11 cellular contexts compared by ENCODE assay signal in the genomic region with DNA sequence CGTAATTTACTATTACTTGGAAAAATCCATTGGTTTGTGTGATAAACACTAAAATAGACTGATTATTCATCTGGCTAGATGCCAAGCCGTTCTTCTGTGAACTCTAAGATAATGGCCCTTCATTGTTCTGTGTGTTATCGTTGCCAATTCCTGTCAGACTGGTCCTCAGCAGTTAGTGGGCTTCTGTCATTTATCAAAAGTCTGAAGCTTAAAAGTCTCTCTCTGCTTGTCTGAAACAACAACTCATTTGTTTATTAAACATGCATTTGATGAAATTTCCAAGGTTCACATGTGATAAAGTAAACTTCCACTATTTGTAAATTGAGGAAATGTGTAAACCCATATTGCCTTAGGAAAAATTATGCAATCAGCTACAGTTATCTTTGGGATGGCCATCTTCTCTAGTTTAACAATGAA. TPM values are rescaled to one million over a fixed set of nuclear protein-coding genes. Genes with fewer than 3 reads are reported as not detected.
DNase-seq lines count a peak whose midpoint lies in the region; ATAC-seq, FAIRE-seq and TF ChIP-seq lines count a peak whose summit lies in the region.
"Had no signal": no experiment of that assay in that cellular context is flagged by ENCODE, and none has a peak within 500 bp of the region (broad histone marks: within the 10 kb centered on the region; RNA-seq: fewer than 3 reads in every experiment).

No MANE protein-coding gene starts in this region.

- intact Hi-C loops in HepG2 (cut with micrococcal nuclease; ENCODE audit: unreplicated experiment) = no loop called here
- intact Hi-C loops in CD4-positive, alpha-beta T cell (cut with DNase I, micrococcal nuclease) = no loop called here

- no peak for DNase-seq in HepG2 (ENCODE audit: low spot score)
- DNase-seq in OCI-M2 (lab: John Stamatoyannopoulos, UW; ENCODE audit: unreplicated experiment) = peak; percentile 37
- peak; percentile 44 for DNase-seq in fibroblast of villous mesenchyme (ENCODE audit: low read depth)
- DNase-seq in CD4-positive, alpha-beta T cell = no peak
- no peak for DNase-seq in MG63
- DNase-seq: stimulated activated CD4-positive, alpha-beta T cell treated with anti-CD3 and anti-CD28 coated beads, Interleukin-12 subunit alpha, Interleukin-12 subunit beta, amount 100 ng/mL, for 4 hours had no signal

- no peak overlapping the region for H3K4me2 ChIP-seq in HepG2 (ENCODE audit: low read depth, low read length)

- TF ChIP-seq CTCF in liver (IDR thresholded peaks at IDR 0.05; ENCODE audit: low read depth, low read length, missing input control) (no peak), HepG2 (CRISPR knock-in tag; IDR thresholded peaks at IDR 0.05) (no peak), fibroblast of villous mesenchyme (IDR thresholded peaks at IDR 0.05; ENCODE audit: insufficient read depth, low read depth, low read length) (no peak)
- no peak for TF ChIP-seq CTCF in CD4-positive, alpha-beta T cell (IDR thresholded peaks at IDR 0.05)

- H3K4me1 Mint-ChIP-seq in CD4-positive, alpha-beta T cell (ENCODE audit: low read depth) = no peaks in the 10 kb centered on the region

- no peak for TF ChIP-seq POLR2A in HepG2 (IDR thresholded peaks at IDR 0.05; ENCODE audit: insufficient read depth in 1 of 2, low read depth in 2 of 2, low read length in 2 of 2)

- POLR2A ChIA-PET in HepG2 (lab: Yijun Ruan, JAX) = no interaction called here
- POLR2A ChIA-PET in CD4-positive, alpha-beta T cell (lab: Charles Lee) = no interaction called here

- WGBS in liver = 48% methylated on average over 3 of the region's 3 CpGs
- WGBS in HepG2 (ENCODE audit: low lambda C conversion rate) = 24% methylated on average over 3 of the region's 3 CpGs

- TF ChIP-seq EP300 in HepG2 (IDR thresholded peaks at IDR 0.05; ENCODE audit: low read depth in 2 of 2, low read length in 2 of 2) (no peak), HepG2 (CRISPR knock-in tag; IDR thresholded peaks at IDR 0.05; ENCODE audit: borderline replicate concordance) (no peak)

- H3K4me1 ChIP-seq in liver (ENCODE audit: control insufficient read depth in 4 of 4, insufficient read depth in 4 of 4, low read length in 3 of 4) (no peaks in the 10 kb centered on the region), HepG2 (ENCODE audit: insufficient read depth, low read length) (peaks cover 25% of the 10 kb centered on the region)

- H3K27ac Mint-ChIP-seq in CD4-positive, alpha-beta T cell = no peak overlapping the region
- H3K27ac Mint-ChIP-seq: dendritic cell treated with granulocyte-macrophage colony-stimulating factor and Interleukin-4, amounts not matched to agents 40 ng/mL and 50 ng/mL, for 4 days had no signal

- H3K36me3 ChIP-seq in liver (ENCODE audit: control insufficient read depth in 4 of 4, insufficient read depth in 3 of 4, low read depth in 1 of 4, low read length in 3 of 4) = no peaks in the 10 kb centered on the region
- no peaks in the 10 kb centered on the region for H3K36me3 ChIP-seq in HepG2 (replicated peaks in 1 of 2; ENCODE audit: control insufficient read depth in 1 of 2, insufficient read depth in 2 of 2, low read length in 2 of 2)
- no peaks in the 10 kb centered on the region for H3K36me3 ChIP-seq in MG63

- TF ChIP-seq RAD21 in liver (IDR thresholded peaks at IDR 0.05) (no peak), HepG2 (CRISPR knock-in tag; IDR thresholded peaks at IDR 0.05) (no peak)

- H3K27me3 ChIP-seq in liver (ENCODE audit: control insufficient read depth in 4 of 4, insufficient read depth in 4 of 4, low read length in 3 of 4) = no peaks in the 10 kb centered on the region
- H3K27me3 ChIP-seq in HepG2 (ENCODE audit: control insufficient read depth in 1 of 2, insufficient read depth in 2 of 2, low read length in 2 of 2) = peaks cover 0 to 6% of the 10 kb centered on the region in 2 experiments; a peak in 1 of 5 replicates
- no peaks in the 10 kb centered on the region for H3K27me3 ChIP-seq in CD4-positive, alpha-beta T cell (ENCODE audit: control insufficient read depth, insufficient read depth, low read length)
- no peaks in the 10 kb centered on the region for H3K27me3 ChIP-seq in MG63

- ATAC-seq in HepG2 (no peak), GM19023 (IDR thresholded peaks at IDR 0.05; ENCODE audit: unreplicated experiment) (no peak), HG03045 (IDR thresholded peaks at IDR 0.05; ENCODE audit: unreplicated experiment) (no peak)
- ATAC-seq in CD4-positive, alpha-beta T cell (ENCODE audit: poor library complexity) = no peak

- no peak overlapping the region for H3K27ac ChIP-seq in liver (ENCODE audit: low read depth in 1 of 2, low read length in 2 of 2)
- H3K27ac ChIP-seq in HepG2 (ENCODE audit: extremely low read length, insufficient read depth, low read length) = no peak overlapping the region
- H3K27ac ChIP-seq in CD4-positive, alpha-beta T cell (ENCODE audit: low read depth, low read length) = no peak overlapping the region

- H3K4me3 Mint-ChIP-seq in CD4-positive, alpha-beta T cell = no peak overlapping the region
- H3K4me3 Mint-ChIP-seq: dendritic cell treated with granulocyte-macrophage colony-stimulating factor and Interleukin-4, amounts not matched to agents 40 ng/mL and 50 ng/mL, for 4 days had no signal

- H3K9ac ChIP-seq in liver (ENCODE audit: low read depth in 1 of 2, low read length in 2 of 2) (no peak overlapping the region), HepG2 (ENCODE audit: insufficient read depth, low read depth, low read length) (no peak overlapping the region)

- CTCF ChIA-PET in HepG2 (lab: Yijun Ruan, JAX; ENCODE audit: low intra/inter-chr PET ratio, low total read pairs) = no interaction called here
- CTCF ChIA-PET in CD4-positive, alpha-beta T cell (lab: Charles Lee) = no interaction called here

- H3K9me3 Mint-ChIP-seq in CD4-positive, alpha-beta T cell = no peaks in the 10 kb centered on the region
- H3K9me3 Mint-ChIP-seq: dendritic cell treated with granulocyte-macrophage colony-stimulating factor and Interleukin-4, amounts not matched to agents 40 ng/mL and 50 ng/mL, for 4 days had no signal

- no peaks in the 10 kb centered on the region for H3K27me3 Mint-ChIP-seq in CD4-positive, alpha-beta T cell
- H3K27me3 Mint-ChIP-seq: dendritic cell treated with granulocyte-macrophage colony-stimulating factor and Interleukin-4, amounts not matched to agents 40 ng/mL and 50 ng/mL, for 4 days had no signal

- in situ Hi-C loops in HepG2 (cut with HindIII; ENCODE audit: extremely low pct_ligation_motif_present, low pct_unique_long_range_greater_than_20kb) = no loop called here

- H3K9me3 ChIP-seq in liver (ENCODE audit: control insufficient read depth in 4 of 4, low read length in 3 of 4) (no peaks in the 10 kb centered on the region), HepG2 (ENCODE audit: low read length) (no peaks in the 10 kb centered on the region), MG63 (no peaks in the 10 kb centered on the region)
- H3K9me3 ChIP-seq in CD4-positive, alpha-beta T cell (ENCODE audit: control insufficient read depth, low read length) = no peaks in the 10 kb centered on the region

- H4K20me1 ChIP-seq in HepG2 (ENCODE audit: insufficient read depth, low read length) = no peaks in the 10 kb centered on the region

- no peaks in the 10 kb centered on the region for H3K79me2 ChIP-seq in HepG2 (ENCODE audit: insufficient read depth, low read length)

- BruUV-seq in HepG2 (replicated peaks; lab: Mats Ljungman, UMichigan) = no TSS peak

- no peak overlapping the region for H3K4me3 ChIP-seq in liver (ENCODE audit: low read depth in 1 of 3, low read length in 3 of 3)
- H3K4me3 ChIP-seq in HepG2 (replicated peaks in 1 of 3; ENCODE audit: insufficient read depth in 1 of 3, low read depth in 2 of 3, low read length in 3 of 3) = no peak overlapping the region
- H3K4me3 ChIP-seq in fibroblast of villous mesenchyme (ENCODE audit: low read depth, low read length) = no peak overlapping the region
- H3K4me3 ChIP-seq in MG63 = no peak overlapping the region

- FAIRE-seq in HepG2 (lab: Jason Lieb, UNC) = no peak
- FAIRE-seq: GM18507 had no signal

- H2AFZ ChIP-seq in HepG2 (ENCODE audit: low read length) = no peak overlapping the region

- H3K36me3 Mint-ChIP-seq in CD4-positive, alpha-beta T cell (ENCODE audit: low read depth) = no peaks in the 10 kb centered on the region

TF ChIP-seq in liver, 16 proteins besides CTCF, POLR2A, EP300 and RAD21:
- TF ChIP-seq EGR1 (IDR thresholded peaks at IDR 0.05; ENCODE audit: low read depth in 2 of 2) (no peak), NR2F2 (IDR thresholded peaks at IDR 0.05) (peak; percentile 32)

RNA-seq across cellular contexts. Expression of gene RDX, which starts 21.1 kb away (rescaled TPM):
- total RNA-seq in liver = 10 to 100 TPM; 49.1 to 58.7 TPM
- 100 to 1,000 TPM in 1 of 2 donors, 10 to 100 TPM in 1; 19.9 to 116 TPM for polyA plus RNA-seq in liver
- 63.1 and 93.4 TPM in 2 replicates for total RNA-seq in HepG2 (2016; rRNA removed; fragmentation: Illumina TruSeq; extraction: Trizol)
- total RNA-seq in HepG2 (2016; cell fraction: cytosol; rRNA removed; fragmentation: Illumina TruSeq; extraction: Trizol; ENCODE audit: low read depth) = 6.5 and 8.1 TPM in 2 replicates
- 58.8 and 76.9 TPM in 2 replicates for total RNA-seq in HepG2 (2016; cell fraction: insoluble cytoplasmic fraction; rRNA removed; fragmentation: Illumina TruSeq; extraction: Trizol)
- 20.6 and 25.7 TPM in 2 replicates for total RNA-seq in HepG2 (2016; cell fraction: membrane; rRNA removed; fragmentation: Illumina TruSeq; extraction: Trizol)
- 32.3 and 40.7 TPM in 2 replicates for total RNA-seq in HepG2 (2016; cell fraction: nucleus; rRNA removed; fragmentation: Illumina TruSeq; extraction: Trizol)
- 12.7 and 20.7 TPM in 2 replicates for polyA plus RNA-seq in HepG2 (2011; rRNA removed)
- 7.4 and 9.4 TPM in 2 replicates for polyA plus RNA-seq in HepG2 (2011; cell fraction: cytosol; rRNA removed)
- polyA plus RNA-seq in HepG2 (2011; cell fraction: nucleus; rRNA removed) = 5.0 and 8.0 TPM in 2 replicates
- 41.4 and 47.6 TPM in 2 replicates for polyA plus RNA-seq in HepG2 (2012)
- 3.3 and 3.9 TPM in 2 replicates for polyA plus RNA-seq in HepG2 (2016; cell fraction: cytosol; fragmentation: Illumina TruSeq; extraction: Trizol; ENCODE audit: low read depth)
- 55.3 and 66.3 TPM in 2 replicates for polyA plus RNA-seq in HepG2 (2016; cell fraction: insoluble cytoplasmic fraction; fragmentation: Illumina TruSeq; extraction: Trizol; ENCODE audit: low read depth)
- 8.9 and 11.8 TPM in 2 replicates for polyA plus RNA-seq in HepG2 (2016; cell fraction: membrane; fragmentation: Illumina TruSeq; extraction: Trizol; ENCODE audit: low read depth)
- 25.6 and 30.3 TPM in 2 replicates for polyA plus RNA-seq in HepG2 (2016; cell fraction: nucleus; fragmentation: Illumina TruSeq; extraction: Trizol; ENCODE audit: insufficient read depth, low read depth)
- 16.4 and 35.5 TPM in 2 replicates for polyA minus RNA-seq in HepG2 (2011; rRNA and poly(A)+ RNA removed; ENCODE audit: low replicate concordance)
- 38.8 and 46.6 TPM in 2 replicates for polyA minus RNA-seq in HepG2 (2011; cell fraction: cytosol; rRNA and poly(A)+ RNA removed)
- 29.5 and 31.2 TPM in 2 replicates for polyA minus RNA-seq in HepG2 (2011; cell fraction: nucleus; rRNA and poly(A)+ RNA removed)
- 62.8 and 84.2 TPM in 2 replicates for total RNA-seq in fibroblast of villous mesenchyme
- 10 to 100 TPM; 11.4 to 14.2 TPM for total RNA-seq in CD4-positive, alpha-beta T cell
- total RNA-seq in MG63 (2014; rRNA removed; shearing (Covaris generic); ENCODE audit: low replicate concordance) = 69.5 and 161 TPM in 2 replicates

Comparison
In these comparisons a context has a peak if more than half of its experiments do, and no peak if none do; other contexts are left out.
1. DNase-seq: peak in OCI-M2 (single experiment) and fibroblast of villous mesenchyme (single experiment); none in HepG2 (single experiment), CD4-positive, alpha-beta T cell (0 of 10) and MG63 (single experiment).